1 cellular context compared by ENCODE assay signal in genomic region chr11:58561394-58562102, GRCh38.
TF ChIP-seq lines count a peak whose summit lies in the region.

No MANE protein-coding gene starts in this region.

TF ChIP-seq in HepG2, 621 proteins besides CTCF, POLR2A, EP300 and RAD21 (continues in another document):
- TF ChIP-seq BHLHE40 (IDR thresholded peaks at IDR 0.05; ENCODE audit: low read length) (no peak), ZSCAN25 (CRISPR knock-in tag; IDR thresholded peaks at IDR 0.05) (no peak), SMAD1 (CRISPR knock-in tag; IDR thresholded peaks at IDR 0.05; ENCODE audit: borderline replicate concordance, low read depth) (no peak), ETV5 (CRISPR knock-in tag; IDR thresholded peaks at IDR 0.05; ENCODE audit: borderline replicate concordance) (no peak), RCOR2 (CRISPR knock-in tag; IDR thresholded peaks at IDR 0.05) (0 out of 2 replicates have a peak, but pooled peaks have one; percentile 19), NCOA2 (CRISPR knock-in tag; IDR thresholded peaks at IDR 0.05) (peak; percentile 54; the same call in 1 of the 2 replicates), MYNN (CRISPR knock-in tag; IDR thresholded peaks at IDR 0.05; ENCODE audit: low read depth) (no peak), BCL6 (CRISPR knock-in tag; IDR thresholded peaks at IDR 0.05) (peak; percentile 99), SOX6 (IDR thresholded peaks at IDR 0.05) (no peak), SOX6 (CRISPR knock-in tag; IDR thresholded peaks at IDR 0.05) (no peak; the same call in 1 of the 2 replicates), NCOR1 (IDR thresholded peaks at IDR 0.05; ENCODE audit: borderline replicate concordance, low read length) (peak; percentile 38; the same call in 1 of the 2 replicates), NFIC (IDR thresholded peaks at IDR 0.05; ENCODE audit: low read length) (peak; percentile 29; the same call in 1 of the 2 replicates), ZNF878 (CRISPR knock-in tag; IDR thresholded peaks at IDR 0.05) (no peak), RARA (CRISPR knock-in tag; IDR thresholded peaks at IDR 0.05) (peak; percentile 69), ZNF775 (CRISPR knock-in tag; IDR thresholded peaks at IDR 0.05; ENCODE audit: borderline replicate concordance) (no peak), HNF4A (CRISPR knock-in tag; IDR thresholded peaks at IDR 0.05) (0 out of 2 replicates have a peak, but pooled peaks have one; percentile 31), HMG20A (CRISPR knock-in tag; IDR thresholded peaks at IDR 0.05; ENCODE audit: borderline replicate concordance) (peak; percentile 12), ZNF672 (CRISPR knock-in tag; IDR thresholded peaks at IDR 0.05) (no peak), FOXA3 (CRISPR knock-in tag; IDR thresholded peaks at IDR 0.05) (0 out of 2 replicates have a peak, but pooled peaks have one; percentile 8), ARID3A (IDR thresholded peaks at IDR 0.05; ENCODE audit: low read depth, low read length) (peak; percentile 65; the same call in 1 of the 2 replicates), SRF (IDR thresholded peaks at IDR 0.05; ENCODE audit: low read depth, low read length) (no peak), RARG (CRISPR knock-in tag; IDR thresholded peaks at IDR 0.05; ENCODE audit: low read depth) (no peak), KMT2B (CRISPR knock-in tag; IDR thresholded peaks at IDR 0.05) (0 out of 2 replicates have a peak, but pooled peaks have one; percentile 9), HDAC6 (IDR thresholded peaks at IDR 0.05; ENCODE audit: low read depth, low read length) (no peak), ZNF546 (CRISPR knock-in tag; conservative IDR thresholded peaks at IDR 0.05) (no peak), SOX13 (IDR thresholded peaks at IDR 0.05) (no peak), SOX13 (CRISPR knock-in tag; conservative IDR thresholded peaks at IDR 0.05 in 1 of 2, IDR thresholded peaks at IDR 0.05 in 1 of 2) (peak in 1 of 2 experiments; percentile 14; a peak in 1 of 4 replicates), ZNF138 (CRISPR knock-in tag; IDR thresholded peaks at IDR 0.05; ENCODE audit: low read depth) (no peak), NFKB2 (CRISPR knock-in tag; IDR thresholded peaks at IDR 0.05; ENCODE audit: borderline replicate concordance) (no peak), ARID5B (CRISPR knock-in tag; IDR thresholded peaks at IDR 0.05) (peak; percentile 68), MED8 (CRISPR knock-in tag; IDR thresholded peaks at IDR 0.05; ENCODE audit: insufficient replicate concordance) (no peak), TSC22D2 (CRISPR knock-in tag; IDR thresholded peaks at IDR 0.05; ENCODE audit: borderline replicate concordance) (no peak), ZNF614 (CRISPR knock-in tag; IDR thresholded peaks at IDR 0.05; ENCODE audit: borderline replicate concordance) (peak; percentile 34; the same call in 1 of the 2 replicates), GFI1 (CRISPR knock-in tag; IDR thresholded peaks at IDR 0.05; ENCODE audit: borderline replicate concordance) (peak; percentile 57; the same call in 1 of the 2 replicates), ZNF431 (CRISPR knock-in tag; IDR thresholded peaks at IDR 0.05; ENCODE audit: borderline replicate concordance, low read depth) (no peak), GATAD2A (CRISPR knock-in tag; IDR thresholded peaks at IDR 0.05) (peak; percentile 58; the same call in 1 of the 2 replicates), HHEX (CRISPR knock-in tag; IDR thresholded peaks at IDR 0.05) (no peak), ATF4 (CRISPR knock-in tag; IDR thresholded peaks at IDR 0.05) (peak in 1 of 2 experiments; percentile 82; a peak in 2 of 4 replicates), TCF7 (IDR thresholded peaks at IDR 0.05; ENCODE audit: low read depth) (0 out of 2 replicates have a peak, but pooled peaks have one; percentile 28), ZNF670 (CRISPR knock-in tag; IDR thresholded peaks at IDR 0.05; ENCODE audit: borderline replicate concordance) (no peak), HDAC2 (CRISPR knock-in tag; IDR thresholded peaks at IDR 0.05) (0 out of 2 replicates have a peak, but pooled peaks have one; percentile 52), ISL2 (CRISPR knock-in tag; IDR thresholded peaks at IDR 0.05) (peak; percentile 41; the same call in 1 of the 2 replicates), NR2F6 (IDR thresholded peaks at IDR 0.05) (peak; percentile 37; the same call in 1 of the 2 replicates), NR2F6 (CRISPR knock-in tag; IDR thresholded peaks at IDR 0.05) (peak; percentile 43; the same call in 1 of the 2 replicates)
- TF ChIP-seq, protein P1, sequence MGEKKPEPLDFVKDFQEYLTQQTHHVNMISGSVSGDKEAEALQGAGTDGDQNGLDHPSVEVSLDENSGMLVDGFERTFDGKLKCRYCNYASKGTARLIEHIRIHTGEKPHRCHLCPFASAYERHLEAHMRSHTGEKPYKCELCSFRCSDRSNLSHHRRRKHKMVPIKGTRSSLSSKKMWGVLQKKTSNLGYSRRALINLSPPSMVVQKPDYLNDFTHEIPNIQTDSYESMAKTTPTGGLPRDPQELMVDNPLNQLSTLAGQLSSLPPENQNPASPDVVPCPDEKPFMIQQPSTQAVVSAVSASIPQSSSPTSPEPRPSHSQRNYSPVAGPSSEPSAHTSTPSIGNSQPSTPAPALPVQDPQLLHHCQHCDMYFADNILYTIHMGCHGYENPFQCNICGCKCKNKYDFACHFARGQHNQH (CRISPR knock-in tag; IDR thresholded peaks at IDR 0.05): no peak
- TF ChIP-seq, protein P2, sequence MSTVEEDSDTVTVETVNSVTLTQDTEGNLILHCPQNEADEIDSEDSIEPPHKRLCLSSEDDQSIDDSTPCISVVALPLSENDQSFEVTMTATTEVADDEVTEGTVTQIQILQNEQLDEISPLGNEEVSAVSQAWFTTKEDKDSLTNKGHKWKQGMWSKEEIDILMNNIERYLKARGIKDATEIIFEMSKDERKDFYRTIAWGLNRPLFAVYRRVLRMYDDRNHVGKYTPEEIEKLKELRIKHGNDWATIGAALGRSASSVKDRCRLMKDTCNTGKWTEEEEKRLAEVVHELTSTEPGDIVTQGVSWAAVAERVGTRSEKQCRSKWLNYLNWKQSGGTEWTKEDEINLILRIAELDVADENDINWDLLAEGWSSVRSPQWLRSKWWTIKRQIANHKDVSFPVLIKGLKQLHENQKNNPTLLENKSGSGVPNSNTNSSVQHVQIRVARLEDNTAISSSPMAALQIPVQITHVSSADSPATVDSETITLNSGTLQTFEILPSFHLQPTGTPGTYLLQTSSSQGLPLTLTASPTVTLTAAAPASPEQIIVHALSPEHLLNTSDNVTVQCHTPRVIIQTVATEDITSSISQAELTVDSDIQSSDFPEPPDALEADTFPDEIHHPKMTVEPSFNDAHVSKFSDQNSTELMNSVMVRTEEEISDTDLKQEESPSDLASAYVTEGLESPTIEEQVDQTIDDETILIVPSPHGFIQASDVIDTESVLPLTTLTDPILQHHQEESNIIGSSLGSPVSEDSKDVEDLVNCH (CRISPR knock-in tag; IDR thresholded peaks at IDR 0.05): no peak
- TF ChIP-seq, protein P3, sequence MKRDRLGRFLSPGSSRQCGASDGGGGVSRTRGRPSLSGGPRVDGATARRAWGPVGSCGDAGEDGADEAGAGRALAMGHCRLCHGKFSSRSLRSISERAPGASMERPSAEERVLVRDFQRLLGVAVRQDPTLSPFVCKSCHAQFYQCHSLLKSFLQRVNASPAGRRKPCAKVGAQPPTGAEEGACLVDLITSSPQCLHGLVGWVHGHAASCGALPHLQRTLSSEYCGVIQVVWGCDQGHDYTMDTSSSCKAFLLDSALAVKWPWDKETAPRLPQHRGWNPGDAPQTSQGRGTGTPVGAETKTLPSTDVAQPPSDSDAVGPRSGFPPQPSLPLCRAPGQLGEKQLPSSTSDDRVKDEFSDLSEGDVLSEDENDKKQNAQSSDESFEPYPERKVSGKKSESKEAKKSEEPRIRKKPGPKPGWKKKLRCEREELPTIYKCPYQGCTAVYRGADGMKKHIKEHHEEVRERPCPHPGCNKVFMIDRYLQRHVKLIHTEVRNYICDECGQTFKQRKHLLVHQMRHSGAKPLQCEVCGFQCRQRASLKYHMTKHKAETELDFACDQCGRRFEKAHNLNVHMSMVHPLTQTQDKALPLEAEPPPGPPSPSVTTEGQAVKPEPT (CRISPR knock-in tag; IDR thresholded peaks at IDR 0.05; ENCODE audit: low read depth): no peak
- TF ChIP-seq, protein P4, sequence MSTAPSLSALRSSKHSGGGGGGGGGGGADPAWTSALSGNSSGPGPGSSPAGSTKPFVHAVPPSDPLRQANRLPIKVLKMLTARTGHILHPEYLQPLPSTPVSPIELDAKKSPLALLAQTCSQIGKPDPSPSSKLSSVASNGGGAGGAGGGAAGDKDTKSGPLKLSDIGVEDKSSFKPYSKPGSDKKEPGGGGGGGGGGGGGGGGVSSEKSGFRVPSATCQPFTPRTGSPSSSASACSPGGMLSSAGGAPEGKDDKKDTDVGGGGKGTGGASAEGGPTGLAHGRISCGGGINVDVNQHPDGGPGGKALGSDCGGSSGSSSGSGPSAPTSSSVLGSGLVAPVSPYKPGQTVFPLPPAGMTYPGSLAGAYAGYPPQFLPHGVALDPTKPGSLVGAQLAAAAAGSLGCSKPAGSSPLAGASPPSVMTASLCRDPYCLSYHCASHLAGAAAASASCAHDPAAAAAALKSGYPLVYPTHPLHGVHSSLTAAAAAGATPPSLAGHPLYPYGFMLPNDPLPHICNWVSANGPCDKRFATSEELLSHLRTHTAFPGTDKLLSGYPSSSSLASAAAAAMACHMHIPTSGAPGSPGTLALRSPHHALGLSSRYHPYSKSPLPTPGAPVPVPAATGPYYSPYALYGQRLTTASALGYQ (CRISPR knock-in tag; IDR thresholded peaks at IDR 0.05): 0 out of 2 replicates have a peak, but pooled peaks have one; percentile 21
- TF ChIP-seq, protein P5, sequence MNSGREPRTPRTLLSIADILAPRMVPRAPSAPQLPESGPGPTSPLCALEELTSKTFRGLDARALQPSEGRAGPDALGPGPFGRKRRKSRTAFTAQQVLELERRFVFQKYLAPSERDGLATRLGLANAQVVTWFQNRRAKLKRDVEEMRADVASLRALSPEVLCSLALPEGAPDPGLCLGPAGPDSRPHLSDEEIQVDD (CRISPR knock-in tag; IDR thresholded peaks at IDR 0.05; ENCODE audit: borderline replicate concordance): no peak
- TF ChIP-seq, protein P6, sequence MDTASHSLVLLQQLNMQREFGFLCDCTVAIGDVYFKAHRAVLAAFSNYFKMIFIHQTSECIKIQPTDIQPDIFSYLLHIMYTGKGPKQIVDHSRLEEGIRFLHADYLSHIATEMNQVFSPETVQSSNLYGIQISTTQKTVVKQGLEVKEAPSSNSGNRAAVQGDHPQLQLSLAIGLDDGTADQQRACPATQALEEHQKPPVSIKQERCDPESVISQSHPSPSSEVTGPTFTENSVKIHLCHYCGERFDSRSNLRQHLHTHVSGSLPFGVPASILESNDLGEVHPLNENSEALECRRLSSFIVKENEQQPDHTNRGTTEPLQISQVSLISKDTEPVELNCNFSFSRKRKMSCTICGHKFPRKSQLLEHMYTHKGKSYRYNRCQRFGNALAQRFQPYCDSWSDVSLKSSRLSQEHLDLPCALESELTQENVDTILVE (CRISPR knock-in tag; IDR thresholded peaks at IDR 0.05): 0 out of 2 replicates have a peak, but pooled peaks have one; percentile 2
- TF ChIP-seq, protein P7, sequence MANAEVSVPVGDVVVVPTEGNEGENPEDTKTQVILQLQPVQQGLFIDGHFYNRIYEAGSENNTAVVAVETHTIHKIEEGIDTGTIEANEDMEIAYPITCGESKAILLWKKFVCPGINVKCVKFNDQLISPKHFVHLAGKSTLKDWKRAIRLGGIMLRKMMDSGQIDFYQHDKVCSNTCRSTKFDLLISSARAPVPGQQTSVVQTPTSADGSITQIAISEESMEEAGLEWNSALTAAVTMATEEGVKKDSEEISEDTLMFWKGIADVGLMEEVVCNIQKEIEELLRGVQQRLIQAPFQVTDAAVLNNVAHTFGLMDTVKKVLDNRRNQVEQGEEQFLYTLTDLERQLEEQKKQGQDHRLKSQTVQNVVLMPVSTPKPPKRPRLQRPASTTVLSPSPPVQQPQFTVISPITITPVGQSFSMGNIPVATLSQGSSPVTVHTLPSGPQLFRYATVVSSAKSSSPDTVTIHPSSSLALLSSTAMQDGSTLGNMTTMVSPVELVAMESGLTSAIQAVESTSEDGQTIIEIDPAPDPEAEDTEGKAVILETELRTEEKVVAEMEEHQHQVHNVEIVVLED (CRISPR knock-in tag; IDR thresholded peaks at IDR 0.05; ENCODE audit: borderline replicate concordance): no peak
